ENCODE assay signal across 10 cellular contexts in genomic region chr2:69054431-69054830, GRCh38. TPM values are rescaled to one million over a fixed set of nuclear protein-coding genes. Genes with fewer than 3 reads are reported as not detected.
DNase-seq lines count a peak whose midpoint lies in the region; ATAC-seq and TF ChIP-seq lines count a peak whose summit lies in the region.
"Had no signal": no experiment of that assay in that cellular context is flagged by ENCODE, and none has a peak within 500 bp of the region (broad histone marks: within the 10 kb centered on the region; RNA-seq: fewer than 3 reads in every experiment).

No MANE protein-coding gene starts in this region.

- intact Hi-C loops in activated T-helper 1 cell treated with anti-CD3 and anti-CD28 coated beads, Interleukin-12 subunit alpha, Interleukin-12 subunit beta, Interleukin-2, Interleukin-4 antibody, amounts not matched to agents 30 ng/mL and 10 ng/mL and 1 ng/mL, durations not matched to agents 14 hours and 24 hours and 36 hours (cut with micrococcal nuclease): loop anchor here (2.0 to 10.0 kb wide), 3 partner anchors 290 to 402 kb away; no protein-coding TSS in a partner anchor
- intact Hi-C loops in esophagus squamous epithelium (cut with DNase I): no loop called here

- H3K4me3 ChIP-seq in esophagus squamous epithelium: no peak overlapping the region

- POLR2A ChIA-PET in activated CD4-positive, alpha-beta T cell treated with anti-CD3 and anti-CD28 coated beads, Interleukin-2, amount 10 ng/mL, durations not matched to agents 7 days and 5 days (lab: Charles Lee): no interaction called here

- TF ChIP-seq CTCF in esophagus squamous epithelium (IDR thresholded peaks at IDR 0.05): no peak

- no peaks in the 10 kb centered on the region for H3K9me3 ChIP-seq in esophagus squamous epithelium

- H3K27ac ChIP-seq in esophagus squamous epithelium: peak overlapping the region in 1 of 4 donors; percentile 11

- H3K4me1 Mint-ChIP-seq in activated CD4-positive, alpha-beta T cell treated with anti-CD3 and anti-CD28 coated beads, Interleukin-2, amount 10 ng/mL, durations not matched to agents 7 days and 5 days: peaks cover 6% of the 10 kb centered on the region
- peaks cover 14% of the 10 kb centered on the region for H3K4me1 Mint-ChIP-seq in activated T-helper 1 cell treated with anti-CD3 and anti-CD28 coated beads, Interleukin-12 subunit alpha, Interleukin-12 subunit beta, Interleukin-2, Interleukin-4 antibody, amounts not matched to agents 30 ng/mL and 10 ng/mL and 1 ng/mL, durations not matched to agents 14 hours and 24 hours and 36 hours (ENCODE audit: low read depth)
- H3K4me1 Mint-ChIP-seq in stimulated activated effector memory CD8-positive, alpha-beta T cell treated with anti-CD3 and anti-CD28 coated beads, Interleukin-12 subunit alpha, Interleukin-12 subunit beta, amount 100 ng/mL, for 72 hours: peaks cover 7% of the 10 kb centered on the region

- H3K36me3 ChIP-seq in esophagus squamous epithelium: no peaks in the 10 kb centered on the region

- CTCF ChIA-PET in activated CD4-positive, alpha-beta T cell treated with anti-CD3 and anti-CD28 coated beads, Interleukin-2, amount 10 ng/mL, durations not matched to agents 7 days and 5 days (lab: Charles Lee): no interaction called here

- H3K4me3 Mint-ChIP-seq in activated CD4-positive, alpha-beta T cell treated with anti-CD3 and anti-CD28 coated beads, Interleukin-2, amount 10 ng/mL, durations not matched to agents 7 days and 5 days: no peak overlapping the region
- H3K4me3 Mint-ChIP-seq in activated T-helper 1 cell treated with anti-CD3 and anti-CD28 coated beads, Interleukin-12 subunit alpha, Interleukin-12 subunit beta, Interleukin-2, Interleukin-4 antibody, amounts not matched to agents 30 ng/mL and 10 ng/mL and 1 ng/mL, durations not matched to agents 14 hours and 24 hours and 36 hours: no peak overlapping the region
- H3K4me3 Mint-ChIP-seq in stimulated activated effector memory CD8-positive, alpha-beta T cell treated with anti-CD3 and anti-CD28 coated beads, Interleukin-12 subunit alpha, Interleukin-12 subunit beta, amount 100 ng/mL, for 72 hours: no peak overlapping the region
- H3K4me3 Mint-ChIP-seq: activated naive CD8-positive, alpha-beta T cell had no signal

- no peaks in the 10 kb centered on the region for H3K27me3 ChIP-seq in esophagus squamous epithelium

- peak; percentile 86 for ATAC-seq in HG02623 (IDR thresholded peaks at IDR 0.05; ENCODE audit: unreplicated experiment)
- ATAC-seq in stimulated activated effector memory CD8-positive, alpha-beta T cell treated with anti-CD3 and anti-CD28 coated beads, Interleukin-12 subunit alpha, Interleukin-12 subunit beta, amount 100 ng/mL, for 72 hours: peak; percentile 100

- no peak overlapping the region for H3K27ac Mint-ChIP-seq in activated CD4-positive, alpha-beta T cell treated with anti-CD3 and anti-CD28 coated beads, Interleukin-2, amount 10 ng/mL, durations not matched to agents 7 days and 5 days
- H3K27ac Mint-ChIP-seq in activated T-helper 1 cell treated with anti-CD3 and anti-CD28 coated beads, Interleukin-12 subunit alpha, Interleukin-12 subunit beta, Interleukin-2, Interleukin-4 antibody, amounts not matched to agents 30 ng/mL and 10 ng/mL and 1 ng/mL, durations not matched to agents 14 hours and 24 hours and 36 hours: no peak overlapping the region
- no peak overlapping the region for H3K27ac Mint-ChIP-seq in stimulated activated effector memory CD8-positive, alpha-beta T cell treated with anti-CD3 and anti-CD28 coated beads, Interleukin-12 subunit alpha, Interleukin-12 subunit beta, amount 100 ng/mL, for 72 hours
- H3K27ac Mint-ChIP-seq: activated naive CD8-positive, alpha-beta T cell had no signal

- peak; percentile 10 for DNase-seq in activated CD4-positive, alpha-beta T cell treated with anti-CD3 and anti-CD28 coated beads, Interleukin-2, amount 10 ng/mL, durations not matched to agents 7 days and 5 days
- DNase-seq in activated CD4-positive, alpha-beta T cell treated with anti-CD3 and anti-CD28 coated beads for 4 hours: no peak
- peak; percentile 8 for DNase-seq in activated T-helper 1 cell treated with anti-CD3 and anti-CD28 coated beads, Interleukin-12 subunit alpha, Interleukin-12 subunit beta, Interleukin-2, Interleukin-4 antibody, amounts not matched to agents 30 ng/mL and 10 ng/mL and 1 ng/mL, durations not matched to agents 14 hours and 24 hours and 36 hours (ENCODE audit: low spot score)
- DNase-seq in stimulated activated effector memory CD8-positive, alpha-beta T cell treated with anti-CD3 and anti-CD28 coated beads, Interleukin-12 subunit alpha, Interleukin-12 subunit beta, amount 100 ng/mL, for 72 hours (ENCODE audit: low spot score in 2 of 2): peak in 1 of 2 donors; percentile 64
- DNase-seq in esophagus squamous epithelium (lab: John Stamatoyannopoulos, UW): no peak
- DNase-seq in nucleus accumbens (lab: John Stamatoyannopoulos, UW): no peak
- no peak for DNase-seq in HuH-7.5 (ENCODE audit: low spot score)
- DNase-seq: glutamatergic neuron had no signal

- H3K4me1 ChIP-seq in esophagus squamous epithelium: peaks cover 0 to 18% (median 0%) of the 10 kb centered on the region in 3 donors

- TF ChIP-seq POLR2A in esophagus squamous epithelium (IDR thresholded peaks at IDR 0.05): no peak

- H3K27me3 Mint-ChIP-seq in activated CD4-positive, alpha-beta T cell treated with anti-CD3 and anti-CD28 coated beads, Interleukin-2, amount 10 ng/mL, durations not matched to agents 7 days and 5 days: peaks cover 53% of the 10 kb centered on the region
- peaks cover 54% of the 10 kb centered on the region for H3K27me3 Mint-ChIP-seq in activated T-helper 1 cell treated with anti-CD3 and anti-CD28 coated beads, Interleukin-12 subunit alpha, Interleukin-12 subunit beta, Interleukin-2, Interleukin-4 antibody, amounts not matched to agents 30 ng/mL and 10 ng/mL and 1 ng/mL, durations not matched to agents 14 hours and 24 hours and 36 hours (ENCODE audit: insufficient read depth)

- WGBS in esophagus squamous epithelium, 2 donors: 83 to 89% methylated on average over 2 of the region's 2 CpGs

- no peaks in the 10 kb centered on the region for H3K36me3 Mint-ChIP-seq in activated CD4-positive, alpha-beta T cell treated with anti-CD3 and anti-CD28 coated beads, Interleukin-2, amount 10 ng/mL, durations not matched to agents 7 days and 5 days (ENCODE audit: low read depth)
- H3K36me3 Mint-ChIP-seq in activated T-helper 1 cell treated with anti-CD3 and anti-CD28 coated beads, Interleukin-12 subunit alpha, Interleukin-12 subunit beta, Interleukin-2, Interleukin-4 antibody, amounts not matched to agents 30 ng/mL and 10 ng/mL and 1 ng/mL, durations not matched to agents 14 hours and 24 hours and 36 hours (ENCODE audit: low read depth): no peaks in the 10 kb centered on the region
- H3K36me3 Mint-ChIP-seq in stimulated activated effector memory CD8-positive, alpha-beta T cell treated with anti-CD3 and anti-CD28 coated beads, Interleukin-12 subunit alpha, Interleukin-12 subunit beta, amount 100 ng/mL, for 72 hours: no peaks in the 10 kb centered on the region
- H3K36me3 Mint-ChIP-seq: activated naive CD8-positive, alpha-beta T cell had no signal

- no peaks in the 10 kb centered on the region for H3K9me3 Mint-ChIP-seq in activated CD4-positive, alpha-beta T cell treated with anti-CD3 and anti-CD28 coated beads, Interleukin-2, amount 10 ng/mL, durations not matched to agents 7 days and 5 days
- no peaks in the 10 kb centered on the region for H3K9me3 Mint-ChIP-seq in activated T-helper 1 cell treated with anti-CD3 and anti-CD28 coated beads, Interleukin-12 subunit alpha, Interleukin-12 subunit beta, Interleukin-2, Interleukin-4 antibody, amounts not matched to agents 30 ng/mL and 10 ng/mL and 1 ng/mL, durations not matched to agents 14 hours and 24 hours and 36 hours
- H3K9me3 Mint-ChIP-seq in stimulated activated effector memory CD8-positive, alpha-beta T cell treated with anti-CD3 and anti-CD28 coated beads, Interleukin-12 subunit alpha, Interleukin-12 subunit beta, amount 100 ng/mL, for 72 hours: no peaks in the 10 kb centered on the region

RNA-seq across cellular contexts. Expression of gene ANTXR1, which starts 41.5 kb away (rescaled TPM):
- total RNA-seq in activated CD4-positive, alpha-beta T cell treated with anti-CD3 and anti-CD28 coated beads, Interleukin-2, amount 10 ng/mL, durations not matched to agents 7 days and 5 days: under 1 TPM; 0.05 to 0.23 TPM
- total RNA-seq in activated T-helper 1 cell treated with anti-CD3 and anti-CD28 coated beads, Interleukin-12 subunit alpha, Interleukin-12 subunit beta, Interleukin-2, Interleukin-4 antibody, amounts not matched to agents 30 ng/mL and 10 ng/mL and 1 ng/mL, durations not matched to agents 14 hours and 24 hours and 36 hours: not detected in 2 replicates
- total RNA-seq in esophagus squamous epithelium: 10 to 100 TPM in 3 of 4 donors, 1 to 10 TPM in 1; 7.8 to 50.9 (median 17.3) TPM

Comparison
In these comparisons a context has a peak if more than half of its experiments do, and no peak if none do; other contexts are left out.
1. DNase-seq: peak in activated CD4-positive, alpha-beta T cell treated with anti-CD3 and anti-CD28 coated beads, Interleukin-2, amount 10 ng/mL, durations not matched to agents 7 days and 5 days (single experiment) and activated T-helper 1 cell treated with anti-CD3 and anti-CD28 coated beads, Interleukin-12 subunit alpha, Interleukin-12 subunit beta, Interleukin-2, Interleukin-4 antibody, amounts not matched to agents 30 ng/mL and 10 ng/mL and 1 ng/mL, durations not matched to agents 14 hours and 24 hours and 36 hours (single experiment); none in activated CD4-positive, alpha-beta T cell treated with anti-CD3 and anti-CD28 coated beads for 4 hours (0 of 2), esophagus squamous epithelium (single experiment), nucleus accumbens (0 of 56) and HuH-7.5 (single experiment).